ENCODE assay signal across 2 cellular contexts in genomic region chr6:166306378-166307081, GRCh38.
TF ChIP-seq lines count a peak whose summit lies in the region.

No MANE protein-coding gene starts in this region.

TF ChIP-seq in GM12891, 5 proteins besides CTCF, POLR2A, EP300 and RAD21:
- TF ChIP-seq TAF1 (IDR thresholded peaks at IDR 0.05; ENCODE audit: low read depth, low read length), result no peak
- no peak for TF ChIP-seq POU2F2 (IDR thresholded peaks at IDR 0.05; ENCODE audit: low read depth, low read length)
- no peak for TF ChIP-seq SPI1 (IDR thresholded peaks at IDR 0.05; ENCODE audit: low read depth, low read length)
- TF ChIP-seq PAX5 (IDR thresholded peaks at IDR 0.05; ENCODE audit: insufficient read depth, low read length, severe bottlenecking), result no peak
- no peak for TF ChIP-seq POLR2AphosphoS5 (IDR thresholded peaks at IDR 0.05; ENCODE audit: low read depth, low read length)
TF ChIP-seq in GM12891: peak in this region for 0.

TF ChIP-seq in GM12878, 131 proteins besides CTCF, POLR2A, EP300 and RAD21:
- TF ChIP-seq SMC3 (IDR thresholded peaks at IDR 0.05; ENCODE audit: borderline replicate concordance, low read length) (no peak), NBN (IDR thresholded peaks at IDR 0.05) (no peak), E2F4 (IDR thresholded peaks at IDR 0.05; ENCODE audit: low read depth, low read length) (no peak), CHD1 (IDR thresholded peaks at IDR 0.05; ENCODE audit: low read depth, low read length) (no peak), TBL1XR1 (IDR thresholded peaks at IDR 0.05; ENCODE audit: low read depth, low read length) (no peak), ZZZ3 (IDR thresholded peaks at IDR 0.05; ENCODE audit: control insufficient read depth, insufficient read length, low read depth) (no peak), JUNB (IDR thresholded peaks at IDR 0.05) (no peak), HCFC1 (IDR thresholded peaks at IDR 0.05; ENCODE audit: low read length) (no peak), CUX1 (IDR thresholded peaks at IDR 0.05; ENCODE audit: insufficient replicate concordance, low read depth, low read length) (no peak)
